ENCODE assay signal across 8 cellular contexts in the genomic region with DNA sequence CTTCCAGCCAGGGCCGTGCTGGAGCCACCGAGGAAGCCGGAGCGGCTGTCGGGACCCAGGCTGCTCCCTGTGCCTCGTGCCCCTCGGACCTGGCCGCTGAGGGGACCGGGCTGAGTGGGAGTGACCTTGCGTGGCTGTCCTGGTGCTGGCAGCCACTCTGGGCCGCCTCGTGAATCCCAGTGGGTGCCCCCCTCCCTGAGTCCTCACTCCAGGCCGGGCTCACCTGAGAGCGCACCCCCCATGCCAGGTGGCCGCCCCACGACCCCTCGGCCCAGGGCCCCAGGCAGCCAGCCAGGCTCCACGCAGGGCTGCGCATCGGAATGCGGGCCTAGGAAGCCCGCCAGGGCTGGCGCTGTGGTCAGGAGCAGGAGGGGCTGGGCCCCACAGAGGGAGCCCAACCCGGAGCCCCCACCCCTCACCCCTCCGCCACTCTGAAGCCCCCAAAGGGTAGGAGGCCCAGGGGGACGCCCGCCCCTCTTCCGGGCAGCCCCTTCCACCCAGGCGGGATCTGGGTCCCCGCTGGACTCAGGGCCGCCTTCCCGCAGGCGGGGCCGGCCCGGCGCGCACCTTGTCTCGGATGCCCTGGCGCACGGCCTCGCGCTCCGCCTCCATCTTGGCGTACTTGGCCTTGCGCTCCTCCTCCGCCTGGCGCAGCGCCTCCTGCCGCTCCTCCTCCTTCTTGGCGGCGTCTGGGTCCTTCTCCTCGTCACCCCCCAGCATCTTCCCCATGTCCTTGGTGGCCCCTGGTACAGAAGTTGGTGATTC. TPM values are rescaled to one million over a fixed set of nuclear protein-coding genes. Genes with fewer than 3 reads are reported as not detected.
DNase-seq lines count a peak whose midpoint lies in the region; FAIRE-seq and TF ChIP-seq lines count a peak whose summit lies in the region.

No MANE protein-coding gene starts in this region.

- H3K27ac Mint-ChIP-seq in immature natural killer cell: no peak overlapping the region

- H3K4me1 Mint-ChIP-seq in immature natural killer cell: peaks cover 0 to 6% of the 10 kb centered on the region in 2 donors

- H3K9me3 Mint-ChIP-seq in immature natural killer cell: peaks cover 0 to 2% (median 0%) of the 10 kb centered on the region in 6 donors

- peaks cover 11 to 22% (median 21%) of the 10 kb centered on the region in 3 donors for H3K27me3 Mint-ChIP-seq in immature natural killer cell (ENCODE audit: low read depth in 3 of 3)

- peak overlapping the region in 1 of 5 donors; percentile 27 for H3K4me3 Mint-ChIP-seq in immature natural killer cell

- peaks cover 0 to 3% (median 3%) of the 10 kb centered on the region in 3 donors for H3K36me3 Mint-ChIP-seq in immature natural killer cell

- no peak for TF ChIP-seq CTCF in coronary artery (IDR thresholded peaks at IDR 0.05)
- peak; percentile 26 for TF ChIP-seq CTCF in retinal pigment epithelial cell (conservative IDR thresholded peaks at IDR 0.05; ENCODE audit: low read depth, low read length)

- H3K4me3 ChIP-seq in coronary artery: peak overlapping the region; percentile 45
- peak overlapping the region; percentile 20 for H3K4me3 ChIP-seq in retinal pigment epithelial cell (ENCODE audit: low read length)

- DNase-seq in Daoy (ENCODE audit: low read depth): peak; percentile 57
- DNase-seq in T-helper 9 cell: peak; percentile 37
- DNase-seq in coronary artery (ENCODE audit: low spot score): no peak
- no peak for DNase-seq in retinal pigment epithelial cell (ENCODE audit: low read depth)
- no peak for DNase-seq in urothelium cell line (ENCODE audit: low spot score)
- DNase-seq in SIG-M5 (lab: John Stamatoyannopoulos, UW): no peak
- no peak for DNase-seq in immature natural killer cell
- DNase-seq in NCI-H146 treated with DMSO at 0.1 percent for 48 hours (lab: John Stamatoyannopoulos, UW; ENCODE audit: unreplicated experiment): no peak

- no peak for FAIRE-seq in urothelium cell line (lab: Jason Lieb, UNC)

- H3K27ac ChIP-seq in coronary artery: no peak overlapping the region

RNA-seq across cellular contexts. Expression of gene CPLX1, which starts 33.9 kb away (rescaled TPM):
- total RNA-seq in Daoy (2014; rRNA removed; shearing (Covaris generic)): not detected in 2 replicates
- not detected for polyA plus RNA-seq in immature natural killer cell

Comparison
In these comparisons a context has a peak if more than half of its experiments do, and no peak if none do; other contexts are left out.
1. DNase-seq: peak in Daoy (single experiment) and T-helper 9 cell (single experiment); none in coronary artery (single experiment), retinal pigment epithelial cell (single experiment), urothelium cell line (single experiment), SIG-M5 (single experiment), immature natural killer cell (0 of 3) and NCI-H146 treated with DMSO at 0.1 percent for 48 hours (single experiment).